ENCODE assay signal across 1 cellular context in the genomic region with DNA sequence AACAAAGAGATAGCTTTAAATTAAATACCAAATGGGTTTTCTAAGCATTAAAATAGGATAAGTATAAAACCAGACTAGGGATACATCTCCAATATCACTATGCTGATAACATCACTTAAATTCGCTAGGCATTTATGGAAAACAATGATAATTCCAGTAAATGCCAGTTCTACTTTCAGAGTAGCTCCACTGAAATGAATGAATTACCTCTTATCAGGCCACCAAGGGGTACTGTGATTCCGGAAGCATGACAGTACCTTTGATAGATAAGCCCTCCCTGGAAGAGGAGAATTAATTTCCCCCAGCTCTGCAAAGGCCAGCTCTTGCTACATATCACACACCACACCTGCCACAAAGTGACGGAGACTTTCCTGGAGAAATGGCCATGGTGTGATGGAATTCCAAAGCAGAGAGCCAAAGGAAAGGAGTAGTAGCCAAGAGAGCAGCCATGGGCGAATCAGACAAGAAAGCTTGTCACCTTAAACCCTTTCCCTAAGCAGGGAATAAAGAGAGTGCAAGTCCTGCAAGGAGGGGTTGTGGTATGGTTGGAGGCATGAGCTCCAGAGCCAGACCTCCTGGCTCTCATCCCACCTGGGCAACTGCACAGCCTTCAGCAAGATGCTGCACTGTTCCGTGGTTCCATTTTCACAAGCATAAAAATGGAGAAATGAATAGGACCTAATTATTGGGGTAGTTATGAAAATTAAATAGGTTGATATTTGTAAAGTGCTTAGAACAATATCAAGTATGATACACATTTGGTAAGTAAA.
TF ChIP-seq lines count a peak whose summit lies in the region.

No MANE protein-coding gene starts in this region.

TF ChIP-seq in SK-N-SH, 30 proteins besides CTCF, POLR2A, EP300 and RAD21 (continued from another document):
- TF ChIP-seq PBX3 (IDR thresholded peaks at IDR 0.05) (no peak), GATA2 (CRISPR knock-in tag; IDR thresholded peaks at IDR 0.05) (peak; percentile 93), NFIC (IDR thresholded peaks at IDR 0.05; ENCODE audit: borderline replicate concordance) (no peak), SMC3 (IDR thresholded peaks at IDR 0.05; ENCODE audit: low read depth, low read length) (no peak), FOXJ3 (CRISPR knock-in tag; IDR thresholded peaks at IDR 0.05) (peak; percentile 64; the same call in 1 of the 2 replicates), EZH2phosphoT487 (IDR thresholded peaks at IDR 0.05; ENCODE audit: borderline replicate concordance, low read depth) (no peak), YY1 (IDR thresholded peaks at IDR 0.05; ENCODE audit: low read depth) (no peak), MEF2A (IDR thresholded peaks at IDR 0.05; ENCODE audit: borderline replicate concordance, low read depth) (no peak), USF1 (IDR thresholded peaks at IDR 0.05; ENCODE audit: borderline replicate concordance, low read depth) (no peak), ELF1 (IDR thresholded peaks at IDR 0.05) (no peak), POLR2AphosphoS5 (IDR thresholded peaks at IDR 0.05; ENCODE audit: low read depth, low read length) (no peak), MXI1 (IDR thresholded peaks at IDR 0.05; ENCODE audit: low read depth, low read length) (no peak; the same call in 1 of the 2 replicates), FOSL2 (IDR thresholded peaks at IDR 0.05; ENCODE audit: borderline replicate concordance, low read depth) (no peak), GABPA (IDR thresholded peaks at IDR 0.05; ENCODE audit: low read depth) (no peak), IRF3 (IDR thresholded peaks at IDR 0.05; ENCODE audit: low read depth, low read length) (no peak), TAF1 (IDR thresholded peaks at IDR 0.05; ENCODE audit: borderline replicate concordance, low read depth, low read length) (no peak)
- TF ChIP-seq, protein P1, sequence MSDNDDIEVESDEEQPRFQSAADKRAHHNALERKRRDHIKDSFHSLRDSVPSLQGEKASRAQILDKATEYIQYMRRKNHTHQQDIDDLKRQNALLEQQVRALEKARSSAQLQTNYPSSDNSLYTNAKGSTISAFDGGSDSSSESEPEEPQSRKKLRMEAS (IDR thresholded peaks at IDR 0.05; ENCODE audit: low read depth) = no peak
- TF ChIP-seq, protein P2, sequence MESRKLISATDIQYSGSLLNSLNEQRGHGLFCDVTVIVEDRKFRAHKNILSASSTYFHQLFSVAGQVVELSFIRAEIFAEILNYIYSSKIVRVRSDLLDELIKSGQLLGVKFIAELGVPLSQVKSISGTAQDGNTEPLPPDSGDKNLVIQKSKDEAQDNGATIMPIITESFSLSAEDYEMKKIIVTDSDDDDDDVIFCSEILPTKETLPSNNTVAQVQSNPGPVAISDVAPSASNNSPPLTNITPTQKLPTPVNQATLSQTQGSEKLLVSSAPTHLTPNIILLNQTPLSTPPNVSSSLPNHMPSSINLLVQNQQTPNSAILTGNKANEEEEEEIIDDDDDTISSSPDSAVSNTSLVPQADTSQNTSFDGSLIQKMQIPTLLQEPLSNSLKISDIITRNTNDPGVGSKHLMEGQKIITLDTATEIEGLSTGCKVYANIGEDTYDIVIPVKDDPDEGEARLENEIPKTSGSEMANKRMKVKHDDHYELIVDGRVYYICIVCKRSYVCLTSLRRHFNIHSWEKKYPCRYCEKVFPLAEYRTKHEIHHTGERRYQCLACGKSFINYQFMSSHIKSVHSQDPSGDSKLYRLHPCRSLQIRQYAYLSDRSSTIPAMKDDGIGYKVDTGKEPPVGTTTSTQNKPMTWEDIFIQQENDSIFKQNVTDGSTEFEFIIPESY (IDR thresholded peaks at IDR 0.05; ENCODE audit: borderline replicate concordance, low read depth) = no peak
